In genomic region chrX:25523574-25523973, GRCh38 we compare ENCODE assay signal across 8 cellular contexts.
DNase-seq lines count a peak whose midpoint lies in the region; FAIRE-seq and TF ChIP-seq lines count a peak whose summit lies in the region.

No MANE protein-coding gene starts in this region.

- intact Hi-C loops in left ventricle myocardium inferior (cut with micrococcal nuclease) (no loop called here), endothelial cell of umbilical vein (cut with micrococcal nuclease) (loop anchor here (1.0 to 10.0 kb wide), 7 partner anchors 198 to 1781 kb away; no protein-coding TSS in a partner anchor)

- no peaks in the 10 kb centered on the region for H3K9me1 ChIP-seq in endothelial cell of umbilical vein (replicated peaks; ENCODE audit: control insufficient read depth, extremely low read depth, insufficient read depth, low read length)

- H2AFZ ChIP-seq in endothelial cell of umbilical vein (ENCODE audit: low read depth, low read length): peak overlapping the region; percentile 62

- TF ChIP-seq CTCF in left ventricle myocardium inferior (IDR thresholded peaks at IDR 0.05; ENCODE audit: borderline replicate concordance) (peak; percentile 46), right atrium auricular region (IDR thresholded peaks at IDR 0.05) (peak in 1 of 2 donors; percentile 52), endothelial cell of umbilical vein (IDR thresholded peaks at IDR 0.05; ENCODE audit: extremely low read depth in 1 of 2, insufficient read depth in 1 of 2, low read depth in 1 of 2, low read length in 2 of 2) (peak; percentile 30 to 35), suprapubic skin (IDR thresholded peaks at IDR 0.05) (no peak)

- H3K27ac ChIP-seq in left ventricle myocardium inferior (replicated peaks) (no peak overlapping the region), right atrium auricular region (no peak overlapping the region), endothelial cell of umbilical vein (ENCODE audit: insufficient read depth, low read depth, low read length) (peak overlapping the region; percentile 90), suprapubic skin (no peak overlapping the region)

- TF ChIP-seq POLR2A in endothelial cell of umbilical vein (IDR thresholded peaks at IDR 0.05; ENCODE audit: low read depth, low read length) (no peak), suprapubic skin (IDR thresholded peaks at IDR 0.05) (no peak)

- TSS peak; percentile 5 for BruUV-seq in endothelial cell of umbilical vein (replicated peaks; lab: Mats Ljungman, UMichigan)

- H3K27me3 ChIP-seq in left ventricle myocardium inferior (ENCODE audit: low read depth): no peaks in the 10 kb centered on the region
- H3K27me3 ChIP-seq in right atrium auricular region: no peaks in the 10 kb centered on the region
- H3K27me3 ChIP-seq in endothelial cell of umbilical vein (ENCODE audit: control insufficient read depth in 2 of 2, insufficient read depth in 2 of 2, low read length in 2 of 2): no peaks in the 10 kb centered on the region
- no peaks in the 10 kb centered on the region for H3K27me3 ChIP-seq in suprapubic skin

- dilution Hi-C loops in endothelial cell of umbilical vein (cut with MboI; ENCODE audit: extremely low pct_ligation_motif_present, low sequenced_read_pairs): no loop called here

- POLR2A ChIA-PET in endothelial cell of umbilical vein (lab: Charles Lee): no interaction called here

- H3K9me3 ChIP-seq in left ventricle myocardium inferior (replicated peaks) (no peaks in the 10 kb centered on the region), right atrium auricular region (no peaks in the 10 kb centered on the region), endothelial cell of umbilical vein (replicated peaks; ENCODE audit: control insufficient read depth, insufficient read depth, low read length) (no peaks in the 10 kb centered on the region), suprapubic skin (no peaks in the 10 kb centered on the region)

- 8% methylated on average over 5 of the region's 5 CpGs for WGBS in suprapubic skin

- DNase-seq in left ventricle myocardium inferior (no peak), right atrium auricular region (ENCODE audit: low spot score) (no peak), NCI-H526 treated with DMSO at 0.1 percent for 48 hours (lab: John Stamatoyannopoulos, UW) (peak; percentile 4), endothelial cell of umbilical vein (ENCODE audit: low read depth, low spot score) (peak; percentile 82), putamen (ENCODE audit: low spot score) (peak; percentile 49), suprapubic skin (ENCODE audit: low spot score in 2 of 2) (no peak), OCI-M2 (lab: John Stamatoyannopoulos, UW; ENCODE audit: unreplicated experiment) (no peak)
- DNase-seq in central memory CD4-positive, alpha-beta T cell: no peak

- no peak overlapping the region for H3K4me3 ChIP-seq in left ventricle myocardium inferior
- no peak overlapping the region for H3K4me3 ChIP-seq in right atrium auricular region
- peak overlapping the region in 2 of 3 experiments; percentile 13 to 43 for H3K4me3 ChIP-seq in endothelial cell of umbilical vein (replicated peaks in 1 of 3; ENCODE audit: insufficient read depth in 1 of 3, low read depth in 1 of 3, low read length in 3 of 3)
- no peak overlapping the region for H3K4me3 ChIP-seq in suprapubic skin

- H3K79me2 ChIP-seq in endothelial cell of umbilical vein (ENCODE audit: control insufficient read depth, insufficient read depth, low read length): no peaks in the 10 kb centered on the region

- H3K4me1 ChIP-seq in left ventricle myocardium inferior (no peaks in the 10 kb centered on the region), right atrium auricular region (no peaks in the 10 kb centered on the region), endothelial cell of umbilical vein (ENCODE audit: control insufficient read depth, extremely low read depth, insufficient read depth, low read length) (peaks cover 25% of the 10 kb centered on the region), suprapubic skin (no peaks in the 10 kb centered on the region)

- H3K36me3 ChIP-seq in left ventricle myocardium inferior: no peaks in the 10 kb centered on the region
- H3K36me3 ChIP-seq in right atrium auricular region: no peaks in the 10 kb centered on the region
- no peaks in the 10 kb centered on the region for H3K36me3 ChIP-seq in endothelial cell of umbilical vein (ENCODE audit: control insufficient read depth in 2 of 2, extremely low read depth in 1 of 2, insufficient read depth in 2 of 2, low read length in 2 of 2)
- H3K36me3 ChIP-seq in suprapubic skin: no peaks in the 10 kb centered on the region

- no peak for FAIRE-seq in endothelial cell of umbilical vein (lab: Jason Lieb, UNC)

- no peaks in the 10 kb centered on the region for H4K20me1 ChIP-seq in endothelial cell of umbilical vein (replicated peaks; ENCODE audit: control insufficient read depth, extremely low read depth, insufficient read depth, low read length)

- H3K9ac ChIP-seq in endothelial cell of umbilical vein (replicated peaks; ENCODE audit: extremely low read depth, insufficient read depth, low read length): peak overlapping the region; percentile 80

- H3K4me2 ChIP-seq in endothelial cell of umbilical vein (ENCODE audit: insufficient read depth, low read length): peak overlapping the region; percentile 74

- CTCF ChIA-PET in endothelial cell of umbilical vein (lab: Charles Lee): interaction anchor here (0.8 to 2.6 kb wide), 16 partner anchors 11 to 1128 kb away, joined by 3 to 17 read pairs (median 4); no protein-coding TSS in a partner anchor

- no peak for TF ChIP-seq EP300 in suprapubic skin (IDR thresholded peaks at IDR 0.05)

TF ChIP-seq in endothelial cell of umbilical vein, 7 proteins besides CTCF, POLR2A, EP300 and RAD21:
- no peak for TF ChIP-seq GATA2 (IDR thresholded peaks at IDR 0.05; ENCODE audit: insufficient read depth, insufficient read length, low read depth, low read length)
- TF ChIP-seq EZH2 (IDR thresholded peaks at IDR 0.05; ENCODE audit: borderline replicate concordance, low read depth, low read length, severe bottlenecking): no peak
- TF ChIP-seq MAX (IDR thresholded peaks at IDR 0.05; ENCODE audit: insufficient read depth, insufficient read length): no peak
- TF ChIP-seq FOS (IDR thresholded peaks at IDR 0.05; ENCODE audit: borderline replicate concordance, insufficient read depth, low read length): no peak
- no peak for TF ChIP-seq JUN (IDR thresholded peaks at IDR 0.05; ENCODE audit: borderline replicate concordance, insufficient read depth, insufficient read length, low read depth)
- no peak for TF ChIP-seq MYC (IDR thresholded peaks at IDR 0.05; ENCODE audit: low read depth, low read length)
- TF ChIP-seq POLR2AphosphoS5 (IDR thresholded peaks at IDR 0.05; ENCODE audit: insufficient read depth, low read depth, low read length): no peak
TF ChIP-seq in endothelial cell of umbilical vein: peak in this region for 0.

Comparison
In these comparisons a context has a peak if more than half of its experiments do, and no peak if none do; other contexts are left out.
1. DNase-seq: peak in NCI-H526 treated with DMSO at 0.1 percent for 48 hours (single experiment), endothelial cell of umbilical vein (single experiment) and putamen (single experiment); none in left ventricle myocardium inferior (single experiment), right atrium auricular region (single experiment), suprapubic skin (0 of 2), central memory CD4-positive, alpha-beta T cell (single experiment) and OCI-M2 (single experiment).
2. H3K4me3 ChIP-seq: peak in endothelial cell of umbilical vein (2 of 3); none in left ventricle myocardium inferior (single experiment), right atrium auricular region (0 of 2) and suprapubic skin (single experiment).
3. CTCF ChIP-seq: peak in left ventricle myocardium inferior (single experiment) and endothelial cell of umbilical vein (2 of 2); none in suprapubic skin (0 of 2).